ENCODE assay signal across 32 cellular contexts in genomic region chr6:80319286-80319685, GRCh38.
DNase-seq lines count a peak whose midpoint lies in the region; ATAC-seq and TF ChIP-seq lines count a peak whose summit lies in the region.
"Had no signal": no experiment of that assay in that cellular context is flagged by ENCODE, and none has a peak within 500 bp of the region (broad histone marks: within the 10 kb centered on the region; RNA-seq: fewer than 3 reads in every experiment).

No MANE protein-coding gene starts in this region.

- H3K14ac ChIP-seq in trophoblast cell (ENCODE audit: low read length): no peak overlapping the region

- no peaks in the 10 kb centered on the region for H3F3A ChIP-seq in SK-N-SH (replicated peaks; ENCODE audit: insufficient read depth)

- H3K9me2 ChIP-seq in SK-N-SH: no peaks in the 10 kb centered on the region

- no peaks in the 10 kb centered on the region for H3K79me1 ChIP-seq in trophoblast cell (ENCODE audit: low read length)

- no peaks in the 10 kb centered on the region for H3K9me3 ChIP-seq in SK-N-SH
- H3K9me3 ChIP-seq in skeletal muscle satellite cell (replicated peaks; ENCODE audit: low read length): no peaks in the 10 kb centered on the region
- H3K9me3 ChIP-seq in trophoblast cell (ENCODE audit: insufficient read depth, low read depth, low read length): no peaks in the 10 kb centered on the region
- H3K9me3 ChIP-seq: ascending aorta, tibial nerve had no signal

- no peak overlapping the region for H4K12ac ChIP-seq in trophoblast cell (ENCODE audit: low read depth, low read length)

- no peaks in the 10 kb centered on the region for H3K9me3 Mint-ChIP-seq in activated naive CD4-positive, alpha-beta T cell treated with anti-CD3 and anti-CD28 coated beads, Interleukin-2, amount 50 U/mL, for 72 hours
- H3K9me3 Mint-ChIP-seq: activated naive CD8-positive, alpha-beta T cell treated with anti-CD3 and anti-CD28 coated beads, Interleukin-2, amount 10 ng/mL, durations not matched to agents 7 days and 5 days; activated T-cell treated with anti-CD3 and anti-CD28 coated beads, Interleukin-2, amount 50 U/mL, for 4 hours; nephron progenitor cell had no signal

- no peak for ATAC-seq in activated naive CD4-positive, alpha-beta T cell treated with anti-CD3 and anti-CD28 coated beads, Interleukin-2, amount 50 U/mL, for 72 hours
- ATAC-seq: activated CD8-positive, alpha-beta memory T cell treated with anti-CD3 and anti-CD28 coated beads, Interleukin-2, amount 10 ng/mL, durations not matched to agents 7 days and 5 days; activated T-cell treated with anti-CD3 and anti-CD28 coated beads, Interleukin-2, amount 50 U/mL, for 4 hours; left colon; T-helper 17 cell had no signal

- no peaks in the 10 kb centered on the region for H3K4me1 ChIP-seq in SK-N-SH (ENCODE audit: control insufficient read depth in 1 of 2, insufficient read depth in 2 of 2, low read depth in 1 of 2, low read length in 1 of 2)
- H3K4me1 ChIP-seq in skeletal muscle satellite cell (ENCODE audit: control insufficient read depth, insufficient read depth, low read length): peaks cover 11% of the 10 kb centered on the region
- H3K4me1 ChIP-seq in trophoblast cell (ENCODE audit: control insufficient read depth in 1 of 2, insufficient read depth in 2 of 2, low read length in 2 of 2): peaks cover 3 to 6% of the 10 kb centered on the region in 2 experiments
- H3K4me1 ChIP-seq: ascending aorta, parathyroid adenoma had no signal

- H4K91ac ChIP-seq in trophoblast cell (ENCODE audit: low read depth, low read length): no peak overlapping the region

- H3K4me3 ChIP-seq in SK-N-SH (ENCODE audit: low read depth in 2 of 2, low read length in 1 of 2): no peak overlapping the region
- no peak overlapping the region for H3K4me3 ChIP-seq in skeletal muscle satellite cell (ENCODE audit: low read length)
- H3K4me3 ChIP-seq in trophoblast cell (ENCODE audit: low read depth, low read length): no peak overlapping the region
- H3K4me3 ChIP-seq: ascending aorta, coronary artery, SK-N-MC, tibial nerve had no signal

- no peaks in the 10 kb centered on the region for H3K79me2 ChIP-seq in SK-N-SH (ENCODE audit: insufficient read depth)
- H3K79me2 ChIP-seq in trophoblast cell (ENCODE audit: control insufficient read depth, insufficient read depth, low read length, poor library complexity): peaks cover 5% of the 10 kb centered on the region
- H3K79me2 ChIP-seq: parathyroid adenoma had no signal

- H3K4me2 ChIP-seq in SK-N-SH (no peak overlapping the region), skeletal muscle satellite cell (ENCODE audit: low read length) (peak overlapping the region; percentile 8), trophoblast cell (ENCODE audit: low read length) (no peak overlapping the region)

- DNase-seq in GM04504 (ENCODE audit: low read depth) (peak; percentile 21), SK-N-SH (no peak), fibroblast of peridontal ligament (ENCODE audit: extremely low read depth) (peak; percentile 52), trophoblast cell (no peak)
- DNase-seq in stimulated activated CD4-positive, alpha-beta T cell treated with anti-CD3 and anti-CD28 coated beads, Interleukin-2, amount 100 ng/mL, for 48 hours: no peak
- DNase-seq in activated naive CD4-positive, alpha-beta T cell treated with anti-CD3 and anti-CD28 coated beads, Interleukin-2, amount 50 U/mL, for 72 hours (ENCODE audit: low spot score in 2 of 2): no peak
- DNase-seq: activated CD4-positive, CD25-positive, alpha-beta regulatory T cell; activated CD8-positive, alpha-beta memory T cell treated with anti-CD3 and anti-CD28 coated beads, Interleukin-2, amount 10 ng/mL, durations not matched to agents 7 days and 5 days; activated gamma-delta T cell; activated naive CD8-positive, alpha-beta T cell treated with anti-CD3 and anti-CD28 coated beads, Interleukin-2, amount 10 ng/mL, durations not matched to agents 7 days and 5 days; activated T-cell treated with anti-CD3 and anti-CD28 coated beads, Interleukin-2, amount 50 U/mL, for 4 hours; C1 segment of cervical spinal cord; caudate nucleus; COR-L47; effector CD8-positive, alpha-beta T cell; GDM1; hypothalamus; left colon; NCI-H1105; NCI-H187 treated with DMSO at 0.1 percent for 48 hours; NCI-H2171; NCI-H510A; nephron progenitor cell; RPMI8226; stimulated activated CD4-positive, alpha-beta T cell treated with anti-CD3 and anti-CD28 coated beads, Interleukin-2, amount 100 ng/mL, for 24 hours; T-helper 17 cell had no signal

- H2BK12ac ChIP-seq in trophoblast cell (ENCODE audit: low read length): no peak overlapping the region

- H2AK5ac ChIP-seq in trophoblast cell (ENCODE audit: low read length): no peak overlapping the region

- 88% methylated on average over 3 of the region's 3 CpGs for WGBS in SK-N-SH (ENCODE audit: low lambda C conversion rate)
- no CpG with 5 or more reads among the region's 3 CpGs for WGBS in trophoblast cell (ENCODE audit: extremely low coverage, insufficient coverage, insufficient read length)

- no peak overlapping the region for H4K8ac ChIP-seq in trophoblast cell (ENCODE audit: low read depth, low read length)

- H3K27ac ChIP-seq in SK-N-SH (ENCODE audit: low read depth in 2 of 2, low read length in 1 of 2) (0 out of 4 replicates have a peak overlapping the region, but pooled peaks of 1 of the 2 experiments have one; percentile 14), trophoblast cell (ENCODE audit: low read depth, low read length) (no peak overlapping the region)
- H3K27ac ChIP-seq: ascending aorta, coronary artery, parathyroid adenoma, SK-N-MC, tibial nerve had no signal

- no peaks in the 10 kb centered on the region for H3K36me3 ChIP-seq in SK-N-SH (replicated peaks in 1 of 2; ENCODE audit: control insufficient read depth in 1 of 2, insufficient read depth in 2 of 2, low read length in 1 of 2)
- H3K36me3 ChIP-seq in skeletal muscle satellite cell (ENCODE audit: insufficient read depth, low read length): no peaks in the 10 kb centered on the region
- peaks cover 0 to 6% of the 10 kb centered on the region in 2 experiments for H3K36me3 ChIP-seq in trophoblast cell (ENCODE audit: control insufficient read depth in 1 of 2, insufficient read depth in 2 of 2, low read length in 2 of 2)
- H3K36me3 ChIP-seq: ascending aorta, tibial nerve had no signal

- H3K9ac ChIP-seq in SK-N-SH (no peak overlapping the region), skeletal muscle satellite cell (ENCODE audit: low read depth, low read length) (no peak overlapping the region), trophoblast cell (ENCODE audit: low read length) (no peak overlapping the region)
- H3K9ac ChIP-seq: parathyroid adenoma had no signal

- no peak for TF ChIP-seq CTCF in SK-N-SH (IDR thresholded peaks at IDR 0.05)

- no peak overlapping the region for H2AFZ ChIP-seq in SK-N-SH (ENCODE audit: low read depth)
- H2AFZ ChIP-seq in trophoblast cell (ENCODE audit: insufficient read depth, low read length, poor library complexity): no peak overlapping the region
- H2AFZ ChIP-seq: parathyroid adenoma had no signal

- TF ChIP-seq RAD21 in SK-N-SH (IDR thresholded peaks at IDR 0.05; ENCODE audit: low read length): no peak

- H3K23ac ChIP-seq in trophoblast cell (ENCODE audit: low read length): no peak overlapping the region

- CTCF ChIA-PET in SK-N-SH (lab: Yijun Ruan, JAX): no interaction called here

- no peak overlapping the region for H3K27ac Mint-ChIP-seq in activated naive CD4-positive, alpha-beta T cell treated with anti-CD3 and anti-CD28 coated beads, Interleukin-2, amount 50 U/mL, for 72 hours
- H3K27ac Mint-ChIP-seq: activated CD8-positive, alpha-beta memory T cell treated with anti-CD3 and anti-CD28 coated beads, Interleukin-2, amount 10 ng/mL, durations not matched to agents 7 days and 5 days; activated naive CD8-positive, alpha-beta T cell treated with anti-CD3 and anti-CD28 coated beads, Interleukin-2, amount 10 ng/mL, durations not matched to agents 7 days and 5 days; nephron progenitor cell; T-helper 17 cell had no signal

- H3K18ac ChIP-seq in trophoblast cell (ENCODE audit: low read length): no peak overlapping the region

- no peak for TF ChIP-seq EP300 in SK-N-SH (IDR thresholded peaks at IDR 0.05; ENCODE audit: borderline replicate concordance in 1 of 2, low read depth in 1 of 2, low read length in 1 of 2)

- H3K36me3 Mint-ChIP-seq in activated naive CD4-positive, alpha-beta T cell treated with anti-CD3 and anti-CD28 coated beads, Interleukin-2, amount 50 U/mL, for 72 hours: peaks cover 0 to under 1% of the 10 kb centered on the region in 2 donors
- H3K36me3 Mint-ChIP-seq: activated CD8-positive, alpha-beta memory T cell treated with anti-CD3 and anti-CD28 coated beads, Interleukin-2, amount 10 ng/mL, durations not matched to agents 7 days and 5 days; activated naive CD8-positive, alpha-beta T cell treated with anti-CD3 and anti-CD28 coated beads, Interleukin-2, amount 10 ng/mL, durations not matched to agents 7 days and 5 days had no signal

- POLR2A ChIA-PET in SK-N-SH (lab: Yijun Ruan, JAX): no interaction called here

- H2BK5ac ChIP-seq in trophoblast cell (ENCODE audit: low read depth, low read length, poor library complexity): no peak overlapping the region

- H2BK120ac ChIP-seq in trophoblast cell (ENCODE audit: insufficient read depth, low read length, poor library complexity): no peak overlapping the region

- H4K20me1 ChIP-seq in SK-N-SH (ENCODE audit: insufficient read depth): no peaks in the 10 kb centered on the region

- H3K27me3 ChIP-seq in SK-N-SH (ENCODE audit: insufficient read depth) (no peaks in the 10 kb centered on the region), skeletal muscle satellite cell (ENCODE audit: control insufficient read depth, insufficient read depth, low read length) (no peaks in the 10 kb centered on the region), trophoblast cell (ENCODE audit: insufficient read depth, low read length) (no peaks in the 10 kb centered on the region)
- H3K27me3 ChIP-seq: ascending aorta, tibial nerve had no signal

- H3K4ac ChIP-seq in trophoblast cell (ENCODE audit: low read depth, low read length): no peak overlapping the region

TF ChIP-seq in SK-N-SH, 30 proteins besides CTCF, POLR2A, EP300 and RAD21 (continues in another document):
- TF ChIP-seq FOXJ3 (CRISPR knock-in tag; IDR thresholded peaks at IDR 0.05) (no peak), SMC3 (IDR thresholded peaks at IDR 0.05; ENCODE audit: low read depth, low read length) (no peak), POLR2AphosphoS5 (IDR thresholded peaks at IDR 0.05; ENCODE audit: low read depth, low read length) (no peak), MAX (IDR thresholded peaks at IDR 0.05; ENCODE audit: low read depth) (no peak)

Comparison
In these comparisons a context has a peak if more than half of its experiments do, and no peak if none do; other contexts are left out.
1. DNase-seq: peak in GM04504 (single experiment) and fibroblast of peridontal ligament (single experiment); none in SK-N-SH (single experiment), stimulated activated CD4-positive, alpha-beta T cell treated with anti-CD3 and anti-CD28 coated beads, Interleukin-2, amount 100 ng/mL, for 48 hours (0 of 2), activated naive CD4-positive, alpha-beta T cell treated with anti-CD3 and anti-CD28 coated beads, Interleukin-2, amount 50 U/mL, for 72 hours (0 of 2) and trophoblast cell (0 of 2).